In genomic region chr3:11846281-11847034, GRCh38 we compare ENCODE assay signal across 1 cellular context.
A peak's percentile ranks its signal among the peaks of the same experiment; 100 is the strongest.
TF ChIP-seq lines count a peak whose summit lies in the region.

A gene with protein sequence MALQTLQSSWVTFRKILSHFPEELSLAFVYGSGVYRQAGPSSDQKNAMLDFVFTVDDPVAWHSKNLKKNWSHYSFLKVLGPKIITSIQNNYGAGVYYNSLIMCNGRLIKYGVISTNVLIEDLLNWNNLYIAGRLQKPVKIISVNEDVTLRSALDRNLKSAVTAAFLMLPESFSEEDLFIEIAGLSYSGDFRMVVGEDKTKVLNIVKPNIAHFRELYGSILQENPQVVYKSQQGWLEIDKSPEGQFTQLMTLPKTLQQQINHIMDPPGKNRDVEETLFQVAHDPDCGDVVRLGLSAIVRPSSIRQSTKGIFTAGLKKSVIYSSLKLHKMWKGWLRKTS (minus strand): TSS chr3:11846885. CDS start chr3:11846636, 249 bp downstream.

TF ChIP-seq in HepG2, 621 proteins besides CTCF, POLR2A, EP300 and RAD21 (continued from another document):
- TF ChIP-seq BCL3 (CRISPR knock-in tag; IDR thresholded peaks at IDR 0.05) = peak; percentile 89
- 0 out of 2 replicates have a peak, but pooled peaks have one; percentile 86 for TF ChIP-seq ZNF572 (CRISPR knock-in tag; IDR thresholded peaks at IDR 0.05)
- TF ChIP-seq ZFAT (CRISPR knock-in tag; conservative IDR thresholded peaks at IDR 0.05) = no peak
- peak; percentile 47 for TF ChIP-seq SP2 (CRISPR knock-in tag; IDR thresholded peaks at IDR 0.05)
- peak; percentile 92 for TF ChIP-seq ZNF891 (CRISPR knock-in tag; IDR thresholded peaks at IDR 0.05)
- TF ChIP-seq, protein P1, sequence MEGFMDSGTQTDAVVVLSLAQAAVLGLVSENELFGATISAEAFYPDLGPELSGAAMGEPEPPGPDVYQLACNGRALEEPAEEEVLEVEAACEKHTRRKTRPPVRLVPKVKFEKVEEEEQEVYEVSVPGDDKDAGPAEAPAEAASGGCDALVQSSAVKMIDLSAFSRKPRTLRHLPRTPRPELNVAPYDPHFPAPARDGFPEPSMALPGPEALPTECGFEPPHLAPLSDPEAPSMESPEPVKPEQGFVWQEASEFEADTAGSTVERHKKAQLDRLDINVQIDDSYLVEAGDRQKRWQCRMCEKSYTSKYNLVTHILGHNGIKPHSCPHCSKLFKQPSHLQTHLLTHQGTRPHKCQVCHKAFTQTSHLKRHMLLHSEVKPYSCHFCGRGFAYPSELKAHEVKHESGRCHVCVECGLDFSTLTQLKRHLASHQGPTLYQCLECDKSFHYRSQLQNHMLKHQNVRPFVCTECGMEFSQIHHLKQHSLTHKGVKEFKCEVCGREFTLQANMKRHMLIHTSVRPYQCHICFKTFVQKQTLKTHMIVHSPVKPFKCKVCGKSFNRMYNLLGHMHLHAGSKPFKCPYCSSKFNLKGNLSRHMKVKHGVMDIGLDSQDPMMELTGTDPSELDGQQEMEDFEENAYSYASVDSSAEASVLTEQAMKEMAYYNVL (CRISPR knock-in tag; IDR thresholded peaks at IDR 0.05; ENCODE audit: borderline replicate concordance) = peak; percentile 65; the same call in 1 of the 2 replicates
- TF ChIP-seq GABPA (IDR thresholded peaks at IDR 0.05; ENCODE audit: low read depth, low read length) = peak; percentile 47
- peak; percentile 84 for TF ChIP-seq GABPA (CRISPR knock-in tag; IDR thresholded peaks at IDR 0.05; ENCODE audit: low read depth)
- TF ChIP-seq ARID4A (CRISPR knock-in tag; IDR thresholded peaks at IDR 0.05; ENCODE audit: borderline replicate concordance) = peak; percentile 95
- peak; percentile 83; the same call in 1 of the 2 replicates for TF ChIP-seq ZNF614 (CRISPR knock-in tag; IDR thresholded peaks at IDR 0.05; ENCODE audit: borderline replicate concordance)
- peak; percentile 68; the same call in 1 of the 2 replicates for TF ChIP-seq CREM (IDR thresholded peaks at IDR 0.05)
- no peak for TF ChIP-seq CREM (CRISPR knock-in tag; IDR thresholded peaks at IDR 0.05)
- no peak for TF ChIP-seq NONO (IDR thresholded peaks at IDR 0.05)
- TF ChIP-seq NONO (CRISPR knock-in tag; conservative IDR thresholded peaks at IDR 0.05) = peak; percentile 96
- TF ChIP-seq MIXL1 (CRISPR knock-in tag; IDR thresholded peaks at IDR 0.05) = peak; percentile 65
- TF ChIP-seq TEAD3 (CRISPR knock-in tag; optimal IDR thresholded peaks at IDR 0.05; ENCODE audit: borderline replicate concordance) = peak; percentile 81
- peak; percentile 93 for TF ChIP-seq ZBTB38 (CRISPR knock-in tag; IDR thresholded peaks at IDR 0.05)
- TF ChIP-seq PCBP2 (optimal IDR thresholded peaks at IDR 0.05; ENCODE audit: low read depth, low read length, poor library complexity, severe bottlenecking) = no peak
- no peak for TF ChIP-seq ZNF549 (CRISPR knock-in tag; IDR thresholded peaks at IDR 0.05)
- no peak; the same call in 1 of the 2 replicates for TF ChIP-seq WIZ (CRISPR knock-in tag; IDR thresholded peaks at IDR 0.05)
- TF ChIP-seq NFRKB (IDR thresholded peaks at IDR 0.05) = no peak
- TF ChIP-seq HOMEZ (CRISPR knock-in tag; IDR thresholded peaks at IDR 0.05; ENCODE audit: low read depth) = peak; percentile 65; the same call in 1 of the 2 replicates
- no peak for TF ChIP-seq U2AF1 (optimal IDR thresholded peaks at IDR 0.05; ENCODE audit: low read depth, low read length)
- TF ChIP-seq ZNF749 (CRISPR knock-in tag; IDR thresholded peaks at IDR 0.05; ENCODE audit: borderline replicate concordance) = peak; percentile 56; the same call in 1 of the 2 replicates
- no peak for TF ChIP-seq LCORL (IDR thresholded peaks at IDR 0.05)
- peak; percentile 48; the same call in 1 of the 2 replicates for TF ChIP-seq LCORL (CRISPR knock-in tag; IDR thresholded peaks at IDR 0.05)
- peak; percentile 85 for TF ChIP-seq MYC (CRISPR knock-in tag; IDR thresholded peaks at IDR 0.05; ENCODE audit: borderline replicate concordance)
- no peak for TF ChIP-seq ZNF703 (CRISPR knock-in tag; IDR thresholded peaks at IDR 0.05; ENCODE audit: borderline replicate concordance)
- TF ChIP-seq, protein P2, sequence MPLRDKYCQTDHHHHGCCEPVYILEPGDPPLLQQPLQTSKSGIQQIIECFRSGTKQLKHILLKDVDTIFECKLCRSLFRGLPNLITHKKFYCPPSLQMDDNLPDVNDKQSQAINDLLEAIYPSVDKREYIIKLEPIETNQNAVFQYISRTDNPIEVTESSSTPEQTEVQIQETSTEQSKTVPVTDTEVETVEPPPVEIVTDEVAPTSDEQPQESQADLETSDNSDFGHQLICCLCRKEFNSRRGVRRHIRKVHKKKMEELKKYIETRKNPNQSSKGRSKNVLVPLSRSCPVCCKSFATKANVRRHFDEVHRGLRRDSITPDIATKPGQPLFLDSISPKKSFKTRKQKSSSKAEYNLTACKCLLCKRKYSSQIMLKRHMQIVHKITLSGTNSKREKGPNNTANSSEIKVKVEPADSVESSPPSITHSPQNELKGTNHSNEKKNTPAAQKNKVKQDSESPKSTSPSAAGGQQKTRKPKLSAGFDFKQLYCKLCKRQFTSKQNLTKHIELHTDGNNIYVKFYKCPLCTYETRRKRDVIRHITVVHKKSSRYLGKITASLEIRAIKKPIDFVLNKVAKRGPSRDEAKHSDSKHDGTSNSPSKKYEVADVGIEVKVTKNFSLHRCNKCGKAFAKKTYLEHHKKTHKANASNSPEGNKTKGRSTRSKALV (CRISPR knock-in tag; IDR thresholded peaks at IDR 0.05) = peak; percentile 48; the same call in 1 of the 2 replicates
- TF ChIP-seq SOX6 (IDR thresholded peaks at IDR 0.05) = no peak
- peak; percentile 83 for TF ChIP-seq SOX6 (CRISPR knock-in tag; IDR thresholded peaks at IDR 0.05)
- peak; percentile 91; the same call in 1 of the 2 replicates for TF ChIP-seq MIER3 (CRISPR knock-in tag; IDR thresholded peaks at IDR 0.05; ENCODE audit: borderline replicate concordance)
- TF ChIP-seq SIN3B (IDR thresholded peaks at IDR 0.05; ENCODE audit: low read length) = no peak
- TF ChIP-seq MED1 (CRISPR knock-in tag; IDR thresholded peaks at IDR 0.05) = peak; percentile 48
- TF ChIP-seq, protein P3, sequence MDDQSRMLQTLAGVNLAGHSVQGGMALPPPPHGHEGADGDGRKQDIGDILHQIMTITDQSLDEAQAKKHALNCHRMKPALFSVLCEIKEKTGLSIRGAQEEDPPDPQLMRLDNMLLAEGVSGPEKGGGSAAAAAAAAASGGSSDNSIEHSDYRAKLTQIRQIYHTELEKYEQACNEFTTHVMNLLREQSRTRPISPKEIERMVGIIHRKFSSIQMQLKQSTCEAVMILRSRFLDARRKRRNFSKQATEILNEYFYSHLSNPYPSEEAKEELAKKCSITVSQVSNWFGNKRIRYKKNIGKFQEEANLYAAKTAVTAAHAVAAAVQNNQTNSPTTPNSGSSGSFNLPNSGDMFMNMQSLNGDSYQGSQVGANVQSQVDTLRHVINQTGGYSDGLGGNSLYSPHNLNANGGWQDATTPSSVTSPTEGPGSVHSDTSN (CRISPR knock-in tag; IDR thresholded peaks at IDR 0.05; ENCODE audit: borderline replicate concordance) = no peak
- peak; percentile 48; the same call in 1 of the 2 replicates for TF ChIP-seq ZBTB33 (CRISPR knock-in tag; IDR thresholded peaks at IDR 0.05)
- TF ChIP-seq XRCC5 (optimal IDR thresholded peaks at IDR 0.05; ENCODE audit: low read length) = peak; percentile 95
- 0 out of 2 replicates have a peak, but pooled peaks have one; percentile 62 for TF ChIP-seq ATF6 (CRISPR knock-in tag; conservative IDR thresholded peaks at IDR 0.05)
- TF ChIP-seq NFKB2 (CRISPR knock-in tag; IDR thresholded peaks at IDR 0.05; ENCODE audit: borderline replicate concordance) = peak; percentile 92
- TF ChIP-seq POGZ (CRISPR knock-in tag; IDR thresholded peaks at IDR 0.05) = peak; percentile 99
- peak; percentile 46 for TF ChIP-seq RNF2 (conservative IDR thresholded peaks at IDR 0.05; ENCODE audit: low read depth)
- TF ChIP-seq KDM3A (CRISPR knock-in tag; IDR thresholded peaks at IDR 0.05; ENCODE audit: low read depth) = peak; percentile 91
- peak; percentile 61; the same call in 1 of the 2 replicates for TF ChIP-seq MXD4 (CRISPR knock-in tag; IDR thresholded peaks at IDR 0.05)
TF ChIP-seq in HepG2: peak in this region for 303.
